22 cellular contexts compared by ENCODE assay signal in genomic region chr18:54780285-54780861, GRCh38.
"Had no signal": no experiment of that assay in that cellular context is flagged by ENCODE, and none has a peak within 500 bp of the region (broad histone marks: within the 10 kb centered on the region; RNA-seq: fewer than 3 reads in every experiment).

No MANE protein-coding gene starts in this region.

- FAIRE-seq: kidney, pancreas had no signal

- H3K79me2 ChIP-seq: hepatocyte had no signal

- H3K4me1 ChIP-seq: colonic mucosa, left ventricle myocardium inferior, lower lobe of right lung, tibial artery, upper lobe of right lung had no signal

- H3K36me3 ChIP-seq: colonic mucosa, left ventricle myocardium inferior, lower lobe of right lung, pancreas, right lobe of liver, tibial artery, upper lobe of right lung had no signal

- H3K9me3 ChIP-seq: colonic mucosa, left ventricle myocardium inferior, lower lobe of right lung, pancreas, right lobe of liver, tibial artery, upper lobe of right lung had no signal

- DNase-seq: colonic mucosa; dermis blood vessel endothelial cell; foreskin melanocyte; kidney; left cardiac atrium; left ventricle myocardium inferior; lower lobe of right lung; mesendoderm; naive B cell; occipital lobe; pancreas; right lobe of liver; stimulated activated CD4-positive, alpha-beta T cell treated with anti-CD3 and anti-CD28 coated beads, Interleukin-15, amount 100 ng/mL, for 24 hours; stimulated activated CD4-positive, alpha-beta T cell treated with anti-CD3 and anti-CD28 coated beads, Interleukin-1b, Interleukin-23, amount 100 ng/mL, for 48 hours; stimulated activated CD4-positive, alpha-beta T cell treated with anti-CD3 and anti-CD28 coated beads, Interleukin-4, amount 100 ng/mL, for 24 hours; tibial artery; upper lobe of right lung had no signal

- H3K4me1 Mint-ChIP-seq: naive B cell; stimulated activated memory B cell treated with anti-CD40 and anti-IgM and Interleukin-4, amounts not matched to agents 10 μg/mL and 1 μg/mL and 100 μg/mL, for 72 hours had no signal

- ATAC-seq: left cardiac atrium; lower lobe of right lung; right lobe of liver; stimulated activated memory B cell treated with anti-CD40 and anti-IgM and Interleukin-4, amounts not matched to agents 10 μg/mL and 1 μg/mL and 100 μg/mL, for 72 hours; upper lobe of right lung had no signal

- H3K9me3 Mint-ChIP-seq: nephron; stimulated activated naive CD8-positive, alpha-beta T cell treated with anti-CD3 and anti-CD28 coated beads, Interleukin-15, Interleukin-2, amounts not matched to agents 100 ng/mL and 50 ng/mL, for 24 hours had no signal

- H3K4me3 ChIP-seq: colonic mucosa, hepatocyte, left ventricle myocardium inferior, lower lobe of right lung, pancreas, right lobe of liver, tibial artery, upper lobe of right lung had no signal

- H3K36me3 Mint-ChIP-seq: naive B cell; stimulated activated memory B cell treated with anti-CD40 and anti-IgM and Interleukin-4, amounts not matched to agents 10 μg/mL and 1 μg/mL and 100 μg/mL, for 72 hours had no signal

- H3K27ac ChIP-seq: colonic mucosa, hepatocyte, left ventricle myocardium inferior, lower lobe of right lung, right lobe of liver, tibial artery, upper lobe of right lung had no signal

- H3K27me3 Mint-ChIP-seq: progenitor cell of endocrine pancreas had no signal

- H3K27me3 ChIP-seq: colonic mucosa, hepatocyte, pancreas, right lobe of liver, tibial artery, upper lobe of right lung had no signal

- H3K4me2 ChIP-seq: hepatocyte had no signal

- H2AFZ ChIP-seq: hepatocyte had no signal

- H3K4me3 Mint-ChIP-seq: naive B cell; nephron; stimulated activated memory B cell treated with anti-CD40 and anti-IgM and Interleukin-4, amounts not matched to agents 10 μg/mL and 1 μg/mL and 100 μg/mL, for 72 hours; stimulated activated naive CD8-positive, alpha-beta T cell treated with anti-CD3 and anti-CD28 coated beads, Interleukin-15, Interleukin-2, amounts not matched to agents 100 ng/mL and 50 ng/mL, for 24 hours had no signal

- H3K27ac Mint-ChIP-seq: naive B cell; nephron; progenitor cell of endocrine pancreas; stimulated activated memory B cell treated with anti-CD40 and anti-IgM and Interleukin-4, amounts not matched to agents 10 μg/mL and 1 μg/mL and 100 μg/mL, for 72 hours; stimulated activated naive CD8-positive, alpha-beta T cell treated with anti-CD3 and anti-CD28 coated beads, Interleukin-15, Interleukin-2, amounts not matched to agents 100 ng/mL and 50 ng/mL, for 24 hours had no signal
